ENCODE assay signal across 16 cellular contexts in the genomic region with DNA sequence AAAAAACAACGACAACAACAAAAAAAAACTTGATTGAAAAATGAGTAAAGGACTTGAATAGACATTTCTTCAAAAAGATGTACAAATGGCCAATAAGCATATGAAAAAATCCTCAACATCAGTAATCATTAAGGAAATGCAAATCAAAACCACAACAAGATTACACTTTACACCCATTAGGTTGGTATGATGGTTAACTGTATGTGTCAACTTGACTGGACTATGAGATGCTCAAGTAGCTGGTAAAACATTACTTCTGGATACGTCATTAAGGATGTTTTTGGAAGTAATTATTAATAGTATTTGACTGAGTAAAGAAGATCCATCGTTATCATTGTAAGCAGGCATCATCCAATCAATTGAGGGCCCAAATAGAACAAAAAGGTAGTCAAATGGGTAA.
"Had no signal": no experiment of that assay in that cellular context is flagged by ENCODE, and none has a peak within 500 bp of the region (broad histone marks: within the 10 kb centered on the region; RNA-seq: fewer than 3 reads in every experiment).

No MANE protein-coding gene starts in this region.

- H3K4me3 ChIP-seq: colonic mucosa, gastrocnemius medialis, heart right ventricle, left ventricle myocardium inferior, psoas muscle, sigmoid colon had no signal

- H3K27ac ChIP-seq: colonic mucosa, gastrocnemius medialis, heart right ventricle, left ventricle myocardium inferior, psoas muscle, sigmoid colon had no signal

- H3K9me3 ChIP-seq: colonic mucosa, gastrocnemius medialis, psoas muscle, sigmoid colon had no signal

- ATAC-seq: activated T-helper 17 cell treated with anti-CD3 and anti-CD28 coated beads, Interleukin-2, amount 50 U/mL, for 72 hours; gastrocnemius medialis; heart right ventricle; psoas muscle had no signal

- DNase-seq: activated CD4-positive, alpha-beta T cell treated with anti-CD3 and anti-CD28 coated beads, Interleukin-2, amount 10 ng/mL, durations not matched to agents 7 days and 5 days; activated CD4-positive, CD25-positive, alpha-beta regulatory T cell; activated naive CD4-positive, alpha-beta T cell treated with anti-CD3 and anti-CD28 coated beads for 36 hours; activated T-cell treated with anti-CD3 and anti-CD28 coated beads for 4 hours; colonic mucosa; effector CD4-positive, alpha-beta T cell; gastrocnemius medialis; heart right ventricle; islet precursor cell; left ventricle myocardium inferior; mesenchymal stem cell; psoas muscle; sigmoid colon; stimulated activated naive CD4-positive, alpha-beta T cell; trophoblast cell had no signal

- H3K4me1 ChIP-seq: colonic mucosa, gastrocnemius medialis, left ventricle myocardium inferior, psoas muscle, sigmoid colon had no signal

- H3K36me3 ChIP-seq: colonic mucosa, gastrocnemius medialis, heart right ventricle, left ventricle myocardium inferior, sigmoid colon had no signal
